27 cellular contexts compared by ENCODE assay signal in the genomic region with DNA sequence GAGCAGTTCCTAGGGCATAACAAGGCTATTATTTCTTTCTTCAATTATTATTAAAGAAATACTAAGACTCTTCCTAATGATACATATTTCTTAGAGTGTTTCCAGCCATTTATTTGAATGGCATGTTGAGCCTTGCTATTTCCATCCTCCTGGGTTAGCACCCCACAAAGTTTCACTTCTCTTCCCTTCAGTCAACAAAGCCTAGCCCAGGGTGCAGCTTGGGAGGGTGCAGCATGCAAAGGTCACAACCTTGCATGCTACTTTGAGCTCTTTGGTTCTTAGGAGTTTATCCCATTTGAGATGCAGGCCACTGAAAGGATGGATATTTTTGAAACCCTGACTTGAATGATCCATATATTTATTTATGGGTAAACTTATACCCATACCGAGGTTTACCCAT.
"Had no signal": no experiment of that assay in that cellular context is flagged by ENCODE, and none has a peak within 500 bp of the region (broad histone marks: within the 10 kb centered on the region; RNA-seq: fewer than 3 reads in every experiment).

No MANE protein-coding gene starts in this region.

- H3K4me1 ChIP-seq: ascending aorta, breast epithelium, heart left ventricle had no signal

- H3K27me3 ChIP-seq: ascending aorta, breast epithelium, cardiac muscle cell, heart left ventricle had no signal

- ATAC-seq: activated CD4-positive, alpha-beta T cell treated with anti-CD3 and anti-CD28 coated beads for 36 hours; activated CD8-positive, alpha-beta memory T cell treated with anti-CD3 and anti-CD28 coated beads, Interleukin-2, amount 10 ng/mL, durations not matched to agents 7 days and 5 days; activated CD8-positive, alpha-beta T cell treated with anti-CD3 and anti-CD28 coated beads, Interleukin-2, amount 10 ng/mL, durations not matched to agents 7 days and 5 days; activated naive CD4-positive, alpha-beta T cell treated with anti-CD3 and anti-CD28 coated beads, Interleukin-2, amount 50 U/mL, for 72 hours; esophagus mucosa; heart left ventricle had no signal

- H3K9me3 ChIP-seq: ascending aorta had no signal

- H3K36me3 ChIP-seq: ascending aorta, breast epithelium, cardiac muscle cell, heart left ventricle had no signal

- DNase-seq: activated CD4-positive, alpha-beta memory T cell treated with anti-CD3 and anti-CD28 coated beads for 36 hours; activated CD4-positive, alpha-beta T cell treated with anti-CD3 and anti-CD28 coated beads for 36 hours; activated CD4-positive, alpha-beta T cell treated with anti-CD3 and anti-CD28 coated beads, Interleukin-2, amount 10 ng/mL, durations not matched to agents 24 days and 14 days; activated CD4-positive, CD25-positive, alpha-beta regulatory T cell; activated CD4-positive, CD25-positive, alpha-beta regulatory T cell treated with anti-CD3 and anti-CD28 coated beads, Interleukin-2, amount 50 U/mL, for 72 hours; activated CD8-positive, alpha-beta memory T cell treated with anti-CD3 and anti-CD28 coated beads, Interleukin-2, amount 10 ng/mL, durations not matched to agents 7 days and 5 days; activated CD8-positive, alpha-beta memory T cell treated with anti-CD3 and anti-CD28 coated beads, Interleukin-2, amount 50 U/mL, for 4 hours; activated CD8-positive, alpha-beta T cell treated with anti-CD3 and anti-CD28 coated beads, Interleukin-2, amount 10 ng/mL, durations not matched to agents 7 days and 5 days; activated effector memory CD4-positive, alpha-beta T cell treated with anti-CD3 and anti-CD28 coated beads, Interleukin-2, amount 50 U/mL, for 16 hours; activated naive CD4-positive, alpha-beta T cell treated with anti-CD3 and anti-CD28 coated beads, Interleukin-2, amount 10 ng/mL, durations not matched to agents 7 days and 5 days; activated naive CD8-positive, alpha-beta T cell treated with anti-CD3 and anti-CD28 coated beads, Interleukin-2, amount 10 ng/mL, durations not matched to agents 7 days and 5 days; activated T-cell treated with anti-CD3 and anti-CD28 coated beads, Interleukin-2, amount 50 U/mL, for 1 hour; activated T-cell treated with anti-CD3 and anti-CD28 coated beads, Interleukin-2, amount 50 U/mL, for 48 hours; central memory CD4-positive, alpha-beta T cell; dorsolateral prefrontal cortex; effector memory CD4-positive, alpha-beta T cell; endodermal cell; foreskin fibroblast; glutamatergic neuron; heart left ventricle; T-helper 2 cell had no signal

- H3K4me3 ChIP-seq: ascending aorta, breast epithelium, cardiac muscle cell, coronary artery, dorsolateral prefrontal cortex, heart left ventricle had no signal

- H3K27ac ChIP-seq: ascending aorta, breast epithelium, cardiac muscle cell, coronary artery, dorsolateral prefrontal cortex, heart left ventricle had no signal
